8 cellular contexts compared by ENCODE assay signal in the genomic region with DNA sequence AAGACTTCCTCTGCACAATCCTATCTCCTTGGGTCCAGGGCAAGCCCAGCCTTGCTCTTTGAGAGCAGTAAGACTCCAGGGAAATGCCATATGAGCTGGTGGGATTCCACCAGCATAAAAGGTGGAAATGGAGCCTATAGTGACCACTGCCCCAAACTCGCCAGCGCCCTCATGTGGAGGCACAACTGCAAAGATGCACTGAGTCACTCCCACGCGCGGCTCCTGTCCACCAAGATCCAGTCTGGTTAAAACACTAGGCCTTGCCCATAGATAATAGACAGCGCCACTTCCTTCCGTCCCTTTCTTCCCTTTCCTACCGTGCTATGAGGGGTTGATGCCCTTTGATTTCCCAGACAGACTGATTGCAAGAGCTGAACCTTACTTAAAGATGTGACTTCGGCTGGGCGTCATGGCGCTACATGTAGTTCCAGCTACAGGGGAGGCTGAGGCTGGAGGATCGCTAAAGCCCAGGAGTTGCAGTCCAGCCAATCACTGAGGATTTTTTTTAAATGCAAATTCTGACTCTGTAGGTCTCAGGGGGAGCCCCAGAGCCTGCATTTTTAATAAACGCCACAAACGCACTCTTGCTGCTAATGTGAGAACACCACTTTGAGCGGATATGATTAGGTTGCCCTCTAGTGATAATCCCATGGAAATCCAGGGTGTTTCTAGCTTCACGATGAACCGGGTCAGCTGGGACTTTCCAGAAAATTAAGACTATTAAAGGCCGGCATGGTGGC.
DNase-seq lines count a peak whose midpoint lies in the region; ATAC-seq and TF ChIP-seq lines count a peak whose summit lies in the region.

No MANE protein-coding gene starts in this region.

- peak; percentile 88 for TF ChIP-seq CTCF in C4-2B (conservative IDR thresholded peaks at IDR 0.05)
- peak; percentile 46; the same call in 1 of the 2 replicates for TF ChIP-seq CTCF in PC-9 (conservative IDR thresholded peaks at IDR 0.05)
- peak; percentile 62 for TF ChIP-seq CTCF in fibroblast of mammary gland (conservative IDR thresholded peaks at IDR 0.05; ENCODE audit: control insufficient read depth, insufficient read depth, low read depth, low read length)
- peak; percentile 28 for TF ChIP-seq CTCF in psoas muscle (IDR thresholded peaks at IDR 0.05)

- no peaks in the 10 kb centered on the region for H4K20me1 ChIP-seq in GM23248 (ENCODE audit: insufficient read depth)
- H4K20me1 ChIP-seq in PC-9 (ENCODE audit: insufficient read depth), result no peaks in the 10 kb centered on the region

- CTCF ChIA-PET in PC-9 (lab: Charles Lee), result interaction anchor here (0.6 to 1.0 kb wide), 2 partner anchors 27 to 33 kb away, joined by 4 read pairs; no protein-coding TSS in a partner anchor

- H3K9ac ChIP-seq in GM23248, result no peak overlapping the region

- no peak overlapping the region for H3K27ac ChIP-seq in C4-2B
- no peak overlapping the region for H3K27ac ChIP-seq in GM23248
- H3K27ac ChIP-seq in PC-9, result no peak overlapping the region
- no peak overlapping the region for H3K27ac ChIP-seq in psoas muscle

- no peaks in the 10 kb centered on the region for H3K9me3 ChIP-seq in GM23248 (ENCODE audit: low read depth)
- no peaks in the 10 kb centered on the region for H3K9me3 ChIP-seq in PC-9 (ENCODE audit: insufficient read depth, low read depth)
- H3K9me3 ChIP-seq in psoas muscle, result no peaks in the 10 kb centered on the region

- H3F3A ChIP-seq in GM23248 (ENCODE audit: insufficient read depth), result peaks cover 3% of the 10 kb centered on the region
- H3F3A ChIP-seq in PC-9 (ENCODE audit: insufficient read depth, low read depth), result no peaks in the 10 kb centered on the region

- BruUV-seq in PC-9 (replicated peaks; lab: Mats Ljungman, UMichigan), result no TSS peak

- H3K4me2 ChIP-seq in GM23248 (ENCODE audit: unreplicated experiment), result no peak overlapping the region
- no peak overlapping the region for H3K4me2 ChIP-seq in PC-9

- DNase-seq in GM23248 (peak; percentile 80), PC-9 (no peak), fibroblast of mammary gland (ENCODE audit: low read depth) (peak; percentile 74), psoas muscle (no peak), Ammon's horn (ENCODE audit: low spot score) (no peak)

- H3K79me2 ChIP-seq in GM23248 (ENCODE audit: insufficient read depth) (no peaks in the 10 kb centered on the region), PC-9 (ENCODE audit: low read depth) (no peaks in the 10 kb centered on the region)

- H3K9me2 ChIP-seq in GM23248 (ENCODE audit: insufficient read depth) (no peaks in the 10 kb centered on the region), PC-9 (ENCODE audit: insufficient read depth) (no peaks in the 10 kb centered on the region)

- H3K36me3 ChIP-seq in GM23248 (ENCODE audit: low read depth), result no peaks in the 10 kb centered on the region
- no peaks in the 10 kb centered on the region for H3K36me3 ChIP-seq in PC-9 (ENCODE audit: low read depth)
- H3K36me3 ChIP-seq in psoas muscle (ENCODE audit: insufficient read depth in 1 of 2, low read depth in 1 of 2), result no peaks in the 10 kb centered on the region

- H3K4me3 ChIP-seq in GM23248 (no peak overlapping the region), PC-9 (no peak overlapping the region), fibroblast of mammary gland (ENCODE audit: control insufficient read depth, low read depth, low read length) (no peak overlapping the region), psoas muscle (no peak overlapping the region)

- WGBS in GM23248 (ENCODE audit: low coverage in 1 of 2, low lambda C conversion rate in 2 of 2, missing lambda C conversion rate in 2 of 2), 2 experiments, result 49% methylated on average over 18 of the region's 18 CpGs
- 64 to 66% (median 64%) methylated on average over 18 of the region's 18 CpGs for WGBS in psoas muscle, 3 donors

- H2AFZ ChIP-seq in GM23248 (no peak overlapping the region), PC-9 (no peak overlapping the region)

- ATAC-seq in psoas muscle (peak in 2 of 4 donors; percentile 30 to 50), HG02981 (IDR thresholded peaks at IDR 0.05; ENCODE audit: unreplicated experiment) (no peak), GM21723 (IDR thresholded peaks at IDR 0.05; ENCODE audit: unreplicated experiment) (no peak)

- in situ Hi-C loops in GM23248 (cut with MboI), result no loop called here

- peaks cover 8% of the 10 kb centered on the region for H3K4me1 ChIP-seq in GM23248 (ENCODE audit: insufficient read depth)
- H3K4me1 ChIP-seq in PC-9 (replicated peaks; ENCODE audit: insufficient read depth), result no peaks in the 10 kb centered on the region
- H3K4me1 ChIP-seq in psoas muscle, result no peaks in the 10 kb centered on the region

- H3K27me3 ChIP-seq in GM23248 (replicated peaks; ENCODE audit: insufficient read depth) (no peaks in the 10 kb centered on the region), PC-9 (ENCODE audit: insufficient read depth, low read depth) (no peaks in the 10 kb centered on the region), psoas muscle (ENCODE audit: insufficient read depth in 3 of 3, low read length in 2 of 3) (no peaks in the 10 kb centered on the region)

- POLR2A ChIA-PET in PC-9 (lab: Charles Lee; ENCODE audit: unreplicated experiment), result no interaction called here

- intact Hi-C loops in PC-9 (cut with micrococcal nuclease; ENCODE audit: unreplicated experiment) (no loop called here), psoas muscle (cut with DNase I) (no loop called here)

Comparison
In these comparisons a context has a peak if more than half of its experiments do, and no peak if none do; other contexts are left out.
1. CTCF ChIP-seq: peak in every context shown above with its lines; median percentile 88 in C4-2B; 62 in fibroblast of mammary gland; 46 in PC-9; 28 in psoas muscle.
2. DNase-seq: peak in GM23248 (single experiment) and fibroblast of mammary gland (single experiment); none in PC-9 (0 of 2), psoas muscle (0 of 2) and Ammon's horn (single experiment).